ENCODE assay signal across 14 cellular contexts in the genomic region with DNA sequence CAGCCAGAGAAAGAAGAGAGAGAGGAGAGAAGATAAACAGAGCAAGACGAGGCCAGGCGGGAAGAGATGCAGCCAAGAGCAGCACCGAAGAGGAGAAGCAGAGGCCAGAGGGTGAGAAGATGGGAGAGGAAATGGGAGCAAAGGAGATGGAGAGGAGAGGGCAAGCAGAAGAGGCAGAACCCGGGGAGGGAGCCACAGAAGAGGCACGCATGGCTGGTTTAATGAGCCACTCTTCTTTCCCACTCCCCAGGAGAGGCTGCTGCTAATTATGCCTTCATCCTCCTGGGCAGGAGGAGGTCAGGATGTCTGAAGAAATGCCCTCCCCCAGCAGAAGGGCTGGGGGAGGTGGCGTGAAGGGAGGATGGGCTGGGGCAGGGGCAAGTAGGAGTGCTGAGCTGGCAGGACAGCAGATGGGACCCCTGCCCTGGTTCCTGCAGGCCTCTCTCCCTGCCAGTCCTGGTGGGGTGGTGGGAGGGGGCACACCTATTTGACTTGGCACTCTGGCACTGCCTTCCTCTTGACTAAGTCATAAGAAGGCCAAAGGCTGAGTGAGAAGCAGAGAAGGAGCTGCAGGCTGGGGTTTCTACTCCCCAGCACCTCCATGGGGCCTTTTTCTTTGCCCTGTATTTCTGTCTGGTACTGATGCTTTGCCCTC. TPM values are rescaled to one million over a fixed set of nuclear protein-coding genes. Genes with fewer than 3 reads are reported as not detected.
DNase-seq lines count a peak whose midpoint lies in the region; ATAC-seq and TF ChIP-seq lines count a peak whose summit lies in the region.
"Had no signal": no experiment of that assay in that cellular context is flagged by ENCODE, and none has a peak within 500 bp of the region (broad histone marks: within the 10 kb centered on the region; RNA-seq: fewer than 3 reads in every experiment).

No MANE protein-coding gene starts in this region.

- peaks cover 46% of the 10 kb centered on the region for H3K4me1 ChIP-seq in ectodermal cell (ENCODE audit: control insufficient read depth, insufficient read depth, low read length)

- H3K4me1 Mint-ChIP-seq in nephron, result peaks cover 71% of the 10 kb centered on the region
- peaks cover 41% of the 10 kb centered on the region for H3K4me1 Mint-ChIP-seq in type B pancreatic cell (ENCODE audit: unreplicated experiment)

- no peak overlapping the region for H3K4me3 ChIP-seq in ectodermal cell (ENCODE audit: insufficient read depth, low read depth, low read length)

- DNase-seq in NCI-H524 (lab: John Stamatoyannopoulos, UW) (peak; percentile 42 to 46), NCI-H524 treated with DMSO at 0.1 percent for 48 hours (lab: John Stamatoyannopoulos, UW) (no peak), type B pancreatic cell (ENCODE audit: extremely low spot score, unreplicated experiment) (no peak), GM19240 (ENCODE audit: insufficient read length, low spot score) (no peak)
- DNase-seq: activated CD8-positive, alpha-beta T cell treated with anti-CD3 and anti-CD28 coated beads, Interleukin-2, amount 10 ng/mL, durations not matched to agents 7 days and 5 days; activated naive CD4-positive, alpha-beta T cell; central memory CD4-positive, alpha-beta T cell; erythroblast; NCI-H2171 treated with DMSO at 0.1 percent for 48 hours; T-helper 9 cell had no signal

- H3K9me3 Mint-ChIP-seq in nephron, result no peaks in the 10 kb centered on the region
- no peaks in the 10 kb centered on the region for H3K9me3 Mint-ChIP-seq in type B pancreatic cell

- H3K27me3 Mint-ChIP-seq in nephron (ENCODE audit: low read depth) (no peaks in the 10 kb centered on the region), type B pancreatic cell (no peaks in the 10 kb centered on the region)

- WGBS in ectodermal cell, 2 experiments, result 67 to 68% methylated on average over 6 of the region's 6 CpGs

- no peaks in the 10 kb centered on the region for H3K36me3 ChIP-seq in ectodermal cell (ENCODE audit: control insufficient read depth, insufficient read depth, low read length)

- TF ChIP-seq CTCF in nephron (IDR thresholded peaks at IDR 0.05; ENCODE audit: unreplicated experiment in 3 of 3) (no peak), type B pancreatic cell (conservative IDR thresholded peaks at IDR 0.05) (no peak)

- H3K4me3 Mint-ChIP-seq in nephron (peak overlapping the region in 2 of 3 experiments; percentile 11 to 42), type B pancreatic cell (peak overlapping the region; percentile 14)
- H3K4me3 Mint-ChIP-seq: activated CD8-positive, alpha-beta T cell treated with anti-CD3 and anti-CD28 coated beads, Interleukin-2, amount 10 ng/mL, durations not matched to agents 7 days and 5 days had no signal

- H3K36me3 Mint-ChIP-seq in nephron (ENCODE audit: low read depth), result peaks cover 26% of the 10 kb centered on the region
- H3K36me3 Mint-ChIP-seq in type B pancreatic cell, result no peaks in the 10 kb centered on the region

- no peaks in the 10 kb centered on the region for H3K9me3 ChIP-seq in ectodermal cell (ENCODE audit: control insufficient read depth, low read length)

- ATAC-seq in HG03432 (IDR thresholded peaks at IDR 0.05; ENCODE audit: unreplicated experiment), result no peak
- no peak for ATAC-seq in GM21737 (IDR thresholded peaks at IDR 0.05; ENCODE audit: unreplicated experiment)
- ATAC-seq: activated CD8-positive, alpha-beta T cell treated with anti-CD3 and anti-CD28 coated beads, Interleukin-2, amount 10 ng/mL, durations not matched to agents 7 days and 5 days had no signal

- H3K27ac Mint-ChIP-seq in nephron (peak overlapping the region; percentile 87 to 93 (median 88)), type B pancreatic cell (peak overlapping the region; percentile 11)
- H3K27ac Mint-ChIP-seq: activated CD8-positive, alpha-beta T cell treated with anti-CD3 and anti-CD28 coated beads, Interleukin-2, amount 10 ng/mL, durations not matched to agents 7 days and 5 days had no signal

- no peaks in the 10 kb centered on the region for H3K27me3 ChIP-seq in ectodermal cell (ENCODE audit: control insufficient read depth, insufficient read depth, low read length, poor library complexity, severe bottlenecking)

- H3K27ac ChIP-seq in ectodermal cell (ENCODE audit: insufficient read depth, low read depth, low read length, poor library complexity, severe bottlenecking), result peak overlapping the region; percentile 53

RNA-seq across cellular contexts. Expression of a gene that starts 32.3 kb away (rescaled TPM):
- polyA plus RNA-seq in ectodermal cell (2013, experiment 1 of 4), result 65.0 TPM
- polyA plus RNA-seq in ectodermal cell (2013, experiment 2 of 4), result 86.9 TPM
- 52.1 TPM for polyA plus RNA-seq in ectodermal cell (2013, experiment 3 of 4)
- 60.9 TPM for polyA plus RNA-seq in ectodermal cell (2013, experiment 4 of 4)
- total RNA-seq in type B pancreatic cell (ENCODE audit: low replicate concordance), result 15.0 and 51.6 TPM in 2 replicates
- total RNA-seq: activated CD8-positive, alpha-beta T cell treated with anti-CD3 and anti-CD28 coated beads, Interleukin-2, amount 10 ng/mL, durations not matched to agents 7 days and 5 days had no signal

Comparison
In these comparisons a context has a peak if more than half of its experiments do, and no peak if none do; other contexts are left out.
1. DNase-seq: peak in NCI-H524 (2 of 2); none in NCI-H524 treated with DMSO at 0.1 percent for 48 hours (single experiment), type B pancreatic cell (single experiment) and GM19240 (single experiment).